In genomic region chr4:86977621-86978184, GRCh38 we compare ENCODE assay signal across 9 cellular contexts. TPM values are rescaled to one million over a fixed set of nuclear protein-coding genes. Genes with fewer than 3 reads are reported as not detected.
DNase-seq lines count a peak whose midpoint lies in the region; ATAC-seq and TF ChIP-seq lines count a peak whose summit lies in the region.
"Had no signal": no experiment of that assay in that cellular context is flagged by ENCODE, and none has a peak within 500 bp of the region (broad histone marks: within the 10 kb centered on the region; RNA-seq: fewer than 3 reads in every experiment).

No MANE protein-coding gene starts in this region.

- no peaks in the 10 kb centered on the region for H3K36me3 ChIP-seq in H7 (replicated peaks; ENCODE audit: control insufficient read depth, insufficient read depth, low read length)

- H3K4me3 Mint-ChIP-seq in type B pancreatic cell: peak overlapping the region; percentile 3
- H3K4me3 Mint-ChIP-seq: central memory CD8-positive, alpha-beta T cell had no signal

- peaks cover 7% of the 10 kb centered on the region for H3K9me3 Mint-ChIP-seq in type B pancreatic cell
- H3K9me3 Mint-ChIP-seq: central memory CD8-positive, alpha-beta T cell had no signal

- H3K4me3 ChIP-seq in H7 (ENCODE audit: insufficient read depth, low read depth, low read length): no peak overlapping the region

- H3K27ac Mint-ChIP-seq in type B pancreatic cell: peak overlapping the region; percentile 38

- no peaks in the 10 kb centered on the region for H3K27me3 Mint-ChIP-seq in type B pancreatic cell
- H3K27me3 Mint-ChIP-seq: central memory CD8-positive, alpha-beta T cell had no signal

- peaks cover 9% of the 10 kb centered on the region for H3K36me3 Mint-ChIP-seq in type B pancreatic cell

- ATAC-seq in GM18861 (IDR thresholded peaks at IDR 0.05; ENCODE audit: unreplicated experiment) (peak; percentile 95), HG02970 (IDR thresholded peaks at IDR 0.05; ENCODE audit: low FRiP score, unreplicated experiment) (peak; percentile 67), esophagus mucosa (peak; percentile 88)

- DNase-seq in Ammon's horn (ENCODE audit: low spot score) (peak; percentile 51), NCI-H748 treated with DMSO at 0.1 percent for 48 hours (lab: John Stamatoyannopoulos, UW) (peak; percentile 18), type B pancreatic cell (ENCODE audit: extremely low spot score, unreplicated experiment) (no peak), H7 (no peak)
- no peak for DNase-seq in activated CD8-positive, alpha-beta memory T cell treated with anti-CD3 and anti-CD28 coated beads for 24 hours

- peaks cover 37% of the 10 kb centered on the region for H3K4me1 Mint-ChIP-seq in type B pancreatic cell (ENCODE audit: unreplicated experiment)

- TF ChIP-seq CTCF in type B pancreatic cell (conservative IDR thresholded peaks at IDR 0.05): no peak

- no peaks in the 10 kb centered on the region for H3K27me3 ChIP-seq in H7 (ENCODE audit: control insufficient read depth, insufficient read depth, low read length)

RNA-seq across cellular contexts. Expression of gene AFF1, which starts 42.9 kb away (rescaled TPM):
- total RNA-seq in esophagus mucosa (39.8 TPM), type B pancreatic cell (ENCODE audit: low replicate concordance) (39.7 and 55.8 TPM in 2 replicates)
- 27.6 and 42.4 TPM in 2 replicates for total RNA-seq in H7 (2014; rRNA removed; shearing (Covaris generic))

Comparison
In these comparisons a context has a peak if more than half of its experiments do, and no peak if none do; other contexts are left out.
1. DNase-seq: peak in Ammon's horn (single experiment) and NCI-H748 treated with DMSO at 0.1 percent for 48 hours (single experiment); none in type B pancreatic cell (single experiment), activated CD8-positive, alpha-beta memory T cell treated with anti-CD3 and anti-CD28 coated beads for 24 hours (single experiment) and H7 (single experiment).
2. Peak in every context shown above with its lines, with median percentiles within 50 percentile points of each other: ATAC-seq.